19 cellular contexts compared by ENCODE assay signal in the genomic region with DNA sequence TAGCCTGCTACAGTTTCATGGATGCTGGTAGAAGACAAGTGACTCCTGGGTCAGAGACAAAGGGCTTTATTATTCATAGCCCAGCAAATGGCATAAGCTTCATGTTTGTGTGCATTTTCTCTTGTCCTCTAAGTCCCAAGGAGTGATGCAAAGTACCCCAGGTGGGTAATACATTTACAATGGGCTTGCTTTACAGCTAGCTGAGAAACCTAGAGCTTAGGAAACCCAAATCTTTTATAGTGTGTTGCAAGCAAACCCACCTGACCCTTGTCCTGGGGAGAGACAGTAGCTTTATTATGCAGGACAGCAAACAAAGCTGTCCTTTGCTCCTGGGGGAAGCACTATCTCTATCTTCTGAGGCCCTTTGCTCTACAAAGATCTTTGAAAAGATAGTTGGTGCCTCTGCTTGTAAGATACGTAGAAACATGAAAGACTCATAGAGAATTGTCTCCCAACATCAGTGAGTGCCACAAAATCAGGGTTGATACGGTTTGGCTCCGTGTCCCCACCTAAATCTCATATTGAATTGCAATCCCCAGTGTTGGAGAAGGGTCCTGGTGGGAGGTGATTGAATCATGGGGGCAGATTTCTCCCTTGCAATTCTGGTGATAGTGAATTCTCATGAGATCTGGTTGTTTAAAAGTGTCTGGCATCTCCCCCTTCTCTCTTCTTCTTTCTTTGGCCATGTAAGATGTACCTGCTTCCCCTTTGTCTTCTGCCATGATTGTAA.
"Had no signal": no experiment of that assay in that cellular context is flagged by ENCODE, and none has a peak within 500 bp of the region (broad histone marks: within the 10 kb centered on the region; RNA-seq: fewer than 3 reads in every experiment).

No MANE protein-coding gene starts in this region.

- FAIRE-seq: kidney had no signal

- H3K4me3 ChIP-seq: esophagus muscularis mucosa, gastrocnemius medialis, heart right ventricle, spleen, tibial nerve, upper lobe of right lung had no signal

- H3K27ac Mint-ChIP-seq: effector memory CD8-positive, alpha-beta T cell; naive thymus-derived CD4-positive, alpha-beta T cell; nephron progenitor cell; stimulated activated memory B cell treated with anti-CD40 and anti-IgM and Interleukin-4, amounts not matched to agents 10 μg/mL and 1 μg/mL and 100 μg/mL, for 72 hours; stimulated activated naive CD8-positive, alpha-beta T cell treated with anti-CD3 and anti-CD28 coated beads, Interleukin-15, Interleukin-2, amounts not matched to agents 100 ng/mL and 50 ng/mL, for 24 hours had no signal

- ATAC-seq: effector memory CD8-positive, alpha-beta T cell; gastrocnemius medialis; heart right ventricle; naive thymus-derived CD4-positive, alpha-beta T cell; sciatic nerve; stimulated activated memory B cell treated with anti-CD40 and anti-IgM and Interleukin-4, amounts not matched to agents 10 μg/mL and 1 μg/mL and 100 μg/mL, for 72 hours; upper lobe of right lung had no signal

- H3K36me3 Mint-ChIP-seq: naive thymus-derived CD4-positive, alpha-beta T cell; stimulated activated memory B cell treated with anti-CD40 and anti-IgM and Interleukin-4, amounts not matched to agents 10 μg/mL and 1 μg/mL and 100 μg/mL, for 72 hours had no signal

- H3K4me1 ChIP-seq: gastrocnemius medialis, heart right ventricle, spleen, tibial nerve, upper lobe of right lung had no signal

- H3K4me1 Mint-ChIP-seq: stimulated activated memory B cell treated with anti-CD40 and anti-IgM and Interleukin-4, amounts not matched to agents 10 μg/mL and 1 μg/mL and 100 μg/mL, for 72 hours had no signal

- H3K27me3 ChIP-seq: esophagus muscularis mucosa, gastrocnemius medialis, heart right ventricle, spleen, tibial nerve, upper lobe of right lung had no signal

- H3K36me3 ChIP-seq: esophagus muscularis mucosa, gastrocnemius medialis, heart right ventricle, neutrophil, spleen, tibial nerve, upper lobe of right lung had no signal

- H3K9me3 ChIP-seq: esophagus muscularis mucosa, gastrocnemius medialis, heart right ventricle, neutrophil, spleen, tibial nerve, upper lobe of right lung had no signal

- H3K4me3 Mint-ChIP-seq: effector memory CD8-positive, alpha-beta T cell; naive thymus-derived CD4-positive, alpha-beta T cell; nephron progenitor cell; stimulated activated memory B cell treated with anti-CD40 and anti-IgM and Interleukin-4, amounts not matched to agents 10 μg/mL and 1 μg/mL and 100 μg/mL, for 72 hours; stimulated activated naive CD8-positive, alpha-beta T cell treated with anti-CD3 and anti-CD28 coated beads, Interleukin-15, Interleukin-2, amounts not matched to agents 100 ng/mL and 50 ng/mL, for 24 hours had no signal

- DNase-seq: effector memory CD8-positive, alpha-beta T cell; gastrocnemius medialis; heart right ventricle; kidney; left cardiac atrium; naive thymus-derived CD4-positive, alpha-beta T cell; nephron progenitor cell; spleen; stimulated activated CD4-positive, alpha-beta T cell treated with anti-CD3 and anti-CD28 coated beads, Interleukin-15, amount 100 ng/mL, for 24 hours; stimulated activated CD4-positive, alpha-beta T cell treated with anti-CD3 and anti-CD28 coated beads, Interleukin-1b, Interleukin-23, amount 100 ng/mL, for 48 hours; stimulated activated CD4-positive, alpha-beta T cell treated with anti-CD3 and anti-CD28 coated beads, Interleukin-4, amount 100 ng/mL, for 24 hours; upper lobe of right lung had no signal

- H3K9me3 Mint-ChIP-seq: effector memory CD8-positive, alpha-beta T cell; naive thymus-derived CD4-positive, alpha-beta T cell; nephron progenitor cell; stimulated activated memory B cell treated with anti-CD40 and anti-IgM and Interleukin-4, amounts not matched to agents 10 μg/mL and 1 μg/mL and 100 μg/mL, for 72 hours; stimulated activated naive CD8-positive, alpha-beta T cell treated with anti-CD3 and anti-CD28 coated beads, Interleukin-15, Interleukin-2, amounts not matched to agents 100 ng/mL and 50 ng/mL, for 24 hours had no signal

- H3K27ac ChIP-seq: epithelial cell of prostate, esophagus muscularis mucosa, gastrocnemius medialis, heart right ventricle, neutrophil, spleen, tibial nerve, upper lobe of right lung had no signal
